ENCODE assay signal across 35 cellular contexts in genomic region chr1:94153133-94153532, GRCh38. TPM values are rescaled to one million over a fixed set of nuclear protein-coding genes. Genes with fewer than 3 reads are reported as not detected.
"Had no signal": no experiment of that assay in that cellular context is flagged by ENCODE, and none has a peak within 500 bp of the region (broad histone marks: within the 10 kb centered on the region; RNA-seq: fewer than 3 reads in every experiment).

No MANE protein-coding gene starts in this region.

- H3K27me3 ChIP-seq: adrenal gland, cardiac muscle cell had no signal

- DNase-seq: activated CD4-positive, alpha-beta memory T cell treated with anti-CD3 and anti-CD28 coated beads for 36 hours; activated CD4-positive, alpha-beta T cell treated with anti-CD3 and anti-CD28 coated beads for 1 hour; activated CD4-positive, alpha-beta T cell treated with anti-CD3 and anti-CD28 coated beads for 36 hours; activated CD4-positive, alpha-beta T cell treated with anti-CD3 and anti-CD28 coated beads for 48 hours; activated CD4-positive, alpha-beta T cell treated with anti-CD3 and anti-CD28 coated beads, Interleukin-2, amount 10 ng/mL, durations not matched to agents 7 days and 5 days; activated CD4-positive, CD25-positive, alpha-beta regulatory T cell; activated CD8-positive, alpha-beta memory T cell treated with anti-CD3 and anti-CD28 coated beads, Interleukin-2, amount 50 U/mL, for 4 hours; activated CD8-positive, alpha-beta T cell treated with anti-CD3 and anti-CD28 coated beads for 36 hours; activated effector memory CD4-positive, alpha-beta T cell treated with anti-CD3 and anti-CD28 coated beads, Interleukin-2, amount 50 U/mL, for 16 hours; activated gamma-delta T cell treated with Interleukin-2 at 50 U/mL for 16 hours; activated naive CD4-positive, alpha-beta T cell; activated naive CD4-positive, alpha-beta T cell treated with anti-CD3 and anti-CD28 coated beads for 36 hours; activated naive CD4-positive, alpha-beta T cell treated with anti-CD3 and anti-CD28 coated beads, Interleukin-2, amount 50 U/mL, for 16 hours; activated naive CD8-positive, alpha-beta T cell treated with anti-CD3 and anti-CD28 coated beads for 36 hours; activated T-cell treated with anti-CD3 and anti-CD28 coated beads for 4 hours; activated T-cell treated with anti-CD3 and anti-CD28 coated beads, Interleukin-2, amount 50 U/mL, for 1 hour; activated T-cell treated with anti-CD3 and anti-CD28 coated beads, Interleukin-2, amount 50 U/mL, for 4 hours; activated T-cell treated with anti-CD3 and anti-CD28 coated beads, Interleukin-2, amount 50 U/mL, for 72 hours; adrenal gland; amniotic stem cell; aorta; caudate nucleus; cerebellar nuclear complex; T-helper 1 cell; T-helper 2 cell; T-helper 9 cell; WERI-Rb-1 had no signal

- H3K27ac ChIP-seq: adrenal gland, cardiac muscle cell, WERI-Rb-1 had no signal

- H3K4me3 ChIP-seq: adrenal gland, cardiac muscle cell had no signal

- H3K36me3 ChIP-seq: adrenal gland, cardiac muscle cell, WERI-Rb-1 had no signal

- FAIRE-seq: bronchial epithelial cell had no signal

- ATAC-seq: activated CD4-positive, alpha-beta T cell treated with anti-CD3 and anti-CD28 coated beads for 36 hours; activated CD4-positive, CD25-positive, alpha-beta regulatory T cell treated with anti-CD3 and anti-CD28 coated beads, Interleukin-2, amount 50 U/mL, for 24 hours; activated CD8-positive, alpha-beta T cell treated with anti-CD3 and anti-CD28 coated beads for 36 hours; activated naive CD4-positive, alpha-beta T cell treated with anti-CD3 and anti-CD28 coated beads, Interleukin-2, amount 50 U/mL, for 72 hours; activated T-cell treated with anti-CD3 and anti-CD28 coated beads, Interleukin-2, amount 50 U/mL, for 4 hours; activated T-cell treated with anti-CD3 and anti-CD28 coated beads, Interleukin-2, amount 50 U/mL, for 72 hours; activated T-helper 17 cell treated with anti-CD3 and anti-CD28 coated beads, Interleukin-2, amount 50 U/mL, for 72 hours; WTC11 had no signal

RNA-seq across cellular contexts. Expression of gene ABCA4, which starts 32.2 kb away (rescaled TPM):
- total RNA-seq: activated CD4-positive, alpha-beta memory T cell treated with anti-CD3 and anti-CD28 coated beads for 36 hours; activated CD4-positive, alpha-beta T cell treated with anti-CD3 and anti-CD28 coated beads, Interleukin-2, amount 10 ng/mL, durations not matched to agents 7 days and 5 days; activated CD8-positive, alpha-beta memory T cell treated with anti-CD3 and anti-CD28 coated beads for 36 hours; activated CD8-positive, alpha-beta T cell treated with anti-CD3 and anti-CD28 coated beads for 36 hours; activated naive CD4-positive, alpha-beta T cell treated with anti-CD3 and anti-CD28 coated beads, Interleukin-2, amount 50 U/mL, for 72 hours; activated naive CD8-positive, alpha-beta T cell treated with anti-CD3 and anti-CD28 coated beads for 36 hours; activated T-cell treated with anti-CD3 and anti-CD28 coated beads, Interleukin-2, amount 50 U/mL, for 4 hours; activated T-helper 1 cell treated with anti-CD3 and anti-CD28 coated beads, Interleukin-12 subunit alpha, Interleukin-12 subunit beta, Interleukin-2, Interleukin-4 antibody, amounts not matched to agents 30 ng/mL and 10 ng/mL and 1 ng/mL, durations not matched to agents 14 hours and 24 hours and 36 hours; activated T-helper 17 cell treated with anti-CD3 and anti-CD28 coated beads, Interleukin-2, amount 50 U/mL, for 72 hours; cardiac muscle cell had no signal
